In the genomic region with DNA sequence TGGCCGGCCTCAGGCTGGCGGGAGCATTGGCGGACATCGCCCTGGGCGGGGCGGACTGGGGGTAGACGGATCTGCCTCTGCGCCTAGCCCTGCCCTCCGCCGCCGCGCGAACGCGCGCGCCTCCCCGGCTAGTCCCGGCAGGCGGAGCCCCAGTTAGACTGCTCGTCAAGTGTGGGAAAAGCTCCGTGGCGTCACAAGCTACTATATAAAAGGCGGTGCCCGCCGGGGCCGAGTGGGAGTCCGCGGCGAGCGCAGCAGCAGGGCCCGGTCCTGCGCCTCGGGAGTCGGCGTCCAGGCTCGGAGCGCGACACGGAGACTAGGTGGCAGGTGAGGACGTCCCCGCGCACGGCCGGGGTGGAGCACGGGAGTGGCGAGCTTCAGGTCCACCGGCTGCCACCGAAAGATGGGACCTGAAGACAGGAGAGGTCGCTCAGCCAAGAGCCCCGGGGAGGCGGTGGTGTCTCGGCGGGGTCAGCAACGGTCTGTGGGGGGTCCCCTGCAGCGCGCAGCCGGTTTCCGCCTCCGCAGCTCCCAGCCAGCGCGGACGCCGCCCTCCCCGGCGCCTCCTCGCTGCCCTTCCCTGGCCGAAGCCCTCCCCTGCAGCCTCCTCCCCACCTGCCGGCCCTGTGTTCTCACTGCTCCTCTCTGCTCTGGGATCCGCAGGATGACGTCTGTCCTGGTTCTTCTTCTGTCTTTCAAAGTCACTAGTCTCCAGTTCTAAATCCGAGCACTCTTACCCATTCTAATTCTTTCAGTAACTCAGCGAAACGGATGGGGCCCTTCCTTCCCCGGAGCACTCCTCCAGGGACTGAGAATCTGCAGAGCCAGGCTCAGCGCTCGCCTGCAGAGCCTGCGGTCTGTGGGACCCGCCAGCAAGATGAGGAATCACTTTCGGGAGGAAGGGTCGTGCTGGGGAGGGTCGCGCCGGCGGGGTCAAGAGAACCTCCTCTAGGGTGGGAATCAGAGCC, we compare ENCODE assay signal across 8 cellular contexts. TPM values are rescaled to one million over a fixed set of nuclear protein-coding genes. Genes with fewer than 3 reads are reported as not detected.
DNase-seq lines count a peak whose midpoint lies in the region; ATAC-seq and FAIRE-seq lines count a peak whose summit lies in the region.

No MANE protein-coding gene starts in this region.

- intact Hi-C loops in naive thymus-derived CD4-positive, alpha-beta T cell (cut with micrococcal nuclease), result loop anchor here (1.0 to 10.0 kb wide), 4 partner anchors 11 to 1459 kb away; partner anchors contain the start of genes BPHL (in 1 of the 2), ECI2 (in 1 of the 2) and FOXC1 (in 1 of the 2)

- H3K4me3 Mint-ChIP-seq in naive thymus-derived CD4-positive, alpha-beta T cell, result peak overlapping the region; percentile 86 to 98 (median 94)
- peak overlapping the region; percentile 85 for H3K4me3 Mint-ChIP-seq in stimulated activated memory B cell treated with anti-CD40 and anti-IgM and Interleukin-4, amounts not matched to agents 10 μg/mL and 1 μg/mL and 100 μg/mL, for 72 hours

- peak; percentile 61 for DNase-seq in DMS 273 treated with DMSO at 0.1 percent for 48 hours (lab: John Stamatoyannopoulos, UW)
- DNase-seq in HuH-7.5 (ENCODE audit: low spot score), result peak; percentile 85
- DNase-seq in RCC 7860 (ENCODE audit: low spot score), result peak; percentile 84
- peak; percentile 74 to 85 for DNase-seq in activated T-helper 1 cell treated with anti-CD3 and anti-CD28 coated beads, Interleukin-2, amount 50 U/mL, for 16 hours (ENCODE audit: low read depth in 1 of 2, low spot score in 1 of 2)
- peak; percentile 94 for DNase-seq in fibroblast of gingiva (ENCODE audit: low read depth)
- peak; percentile 77 to 94 (median 85) for DNase-seq in naive thymus-derived CD4-positive, alpha-beta T cell

- FAIRE-seq in RCC 7860 (lab: Jason Lieb, UNC), result no peak

- peaks cover 3 to 6% of the 10 kb centered on the region in 2 donors for H3K4me1 ChIP-seq in naive thymus-derived CD4-positive, alpha-beta T cell (ENCODE audit: control insufficient read depth in 2 of 2, insufficient read depth in 2 of 2, low read length in 2 of 2)

- peak overlapping the region; percentile 84 for H3K27ac ChIP-seq in naive thymus-derived CD4-positive, alpha-beta T cell (ENCODE audit: low read depth, low read length)

- H3K27ac Mint-ChIP-seq in naive thymus-derived CD4-positive, alpha-beta T cell, result peak overlapping the region; percentile 81 to 96 (median 91)
- H3K27ac Mint-ChIP-seq in stimulated activated memory B cell treated with anti-CD40 and anti-IgM and Interleukin-4, amounts not matched to agents 10 μg/mL and 1 μg/mL and 100 μg/mL, for 72 hours, result peak overlapping the region; percentile 62

- peak overlapping the region; percentile 79 for H3K4me3 ChIP-seq in naive thymus-derived CD4-positive, alpha-beta T cell (ENCODE audit: low read length)

- CTCF ChIA-PET in naive thymus-derived CD4-positive, alpha-beta T cell (lab: Charles Lee), result interaction anchor here (0.6 to 1.0 kb wide), 3 partner anchors 35 to 75 kb away, joined by 3 to 5 read pairs (median 3); no protein-coding TSS in a partner anchor

- POLR2A ChIA-PET in naive thymus-derived CD4-positive, alpha-beta T cell (lab: Charles Lee), result interaction anchor here (0.7 to 1.3 kb wide), 17 partner anchors 9 to 957 kb away, joined by 3 to 35 read pairs (median 4); partner anchors contain the start of genes NQO2 and SERPINB1

- peak; percentile 64 for ATAC-seq in GM21447 (IDR thresholded peaks at IDR 0.05; ENCODE audit: unreplicated experiment)
- ATAC-seq in naive thymus-derived CD4-positive, alpha-beta T cell, result peak; percentile 87
- ATAC-seq in stimulated activated memory B cell treated with anti-CD40 and anti-IgM and Interleukin-4, amounts not matched to agents 10 μg/mL and 1 μg/mL and 100 μg/mL, for 72 hours, result peak; percentile 93

- H3K9me3 Mint-ChIP-seq in naive thymus-derived CD4-positive, alpha-beta T cell, result no peaks in the 10 kb centered on the region
- H3K9me3 Mint-ChIP-seq in stimulated activated memory B cell treated with anti-CD40 and anti-IgM and Interleukin-4, amounts not matched to agents 10 μg/mL and 1 μg/mL and 100 μg/mL, for 72 hours, result no peaks in the 10 kb centered on the region

- H3K27me3 Mint-ChIP-seq in naive thymus-derived CD4-positive, alpha-beta T cell, result no peaks in the 10 kb centered on the region
- no peaks in the 10 kb centered on the region for H3K27me3 Mint-ChIP-seq in stimulated activated memory B cell treated with anti-CD40 and anti-IgM and Interleukin-4, amounts not matched to agents 10 μg/mL and 1 μg/mL and 100 μg/mL, for 72 hours

- peaks cover 25 to 52% (median 42%) of the 10 kb centered on the region in 7 donors for H3K4me1 Mint-ChIP-seq in naive thymus-derived CD4-positive, alpha-beta T cell
- peaks cover 33% of the 10 kb centered on the region for H3K4me1 Mint-ChIP-seq in stimulated activated memory B cell treated with anti-CD40 and anti-IgM and Interleukin-4, amounts not matched to agents 10 μg/mL and 1 μg/mL and 100 μg/mL, for 72 hours

- H3K36me3 Mint-ChIP-seq in naive thymus-derived CD4-positive, alpha-beta T cell, result peaks cover 0 to 6% (median 0%) of the 10 kb centered on the region in 5 donors
- H3K36me3 Mint-ChIP-seq in stimulated activated memory B cell treated with anti-CD40 and anti-IgM and Interleukin-4, amounts not matched to agents 10 μg/mL and 1 μg/mL and 100 μg/mL, for 72 hours, result no peaks in the 10 kb centered on the region

- H3K36me3 ChIP-seq in naive thymus-derived CD4-positive, alpha-beta T cell (ENCODE audit: control insufficient read depth in 2 of 3, insufficient read depth in 3 of 3, low read length in 3 of 3), result peaks cover 0 to 5% (median 0%) of the 10 kb centered on the region in 3 experiments

- no peaks in the 10 kb centered on the region for H3K9me3 ChIP-seq in naive thymus-derived CD4-positive, alpha-beta T cell (ENCODE audit: control insufficient read depth in 2 of 3, low read length in 3 of 3)

- H3K27me3 ChIP-seq in naive thymus-derived CD4-positive, alpha-beta T cell (ENCODE audit: control insufficient read depth in 2 of 2, insufficient read depth in 2 of 2, low read length in 2 of 2), result no peaks in the 10 kb centered on the region

RNA-seq across cellular contexts. Expression of gene RIPK1, which starts 4.3 kb away (rescaled TPM):
- total RNA-seq in naive thymus-derived CD4-positive, alpha-beta T cell, result 10 to 100 TPM; 20.3 to 34.8 (median 32.4) TPM
- polyA plus RNA-seq in naive thymus-derived CD4-positive, alpha-beta T cell, result 10 to 100 TPM; 17.1 to 25.4 TPM

RNA-seq across cellular contexts. Expression of gene BPHL, which starts 54.5 kb away (rescaled TPM):
- 10 to 100 TPM in 2 of 5 experiments, 1 to 10 TPM in 3; 7.9 to 18.0 (median 10.0) TPM for total RNA-seq in naive thymus-derived CD4-positive, alpha-beta T cell
- 1 to 10 TPM; 9.3 to 9.6 TPM for polyA plus RNA-seq in naive thymus-derived CD4-positive, alpha-beta T cell

Comparison
In these comparisons a context has a peak if more than half of its experiments do, and no peak if none do; other contexts are left out.
1. Peak in every context shown above with its lines: DNase-seq, ATAC-seq, H3K4me3 ChIP-seq and H3K27ac ChIP-seq.